ENCODE assay signal across 1 cellular context in genomic region chr16:70391881-70392481, GRCh38.
TF ChIP-seq lines count a peak whose summit lies in the region.

No MANE protein-coding gene starts in this region.

TF ChIP-seq in H1, 55 proteins besides CTCF, POLR2A, EP300 and RAD21 (continued from another document):
- TF ChIP-seq SP1 (IDR thresholded peaks at IDR 0.05; ENCODE audit: low read depth, low read length) (no peak), CBX8 (IDR thresholded peaks at IDR 0.05; ENCODE audit: borderline replicate concordance, low read depth, low read length) (no peak), CEBPB (IDR thresholded peaks at IDR 0.05; ENCODE audit: low read depth, low read length) (no peak), USF2 (IDR thresholded peaks at IDR 0.05; ENCODE audit: low read length) (no peak), ATF2 (IDR thresholded peaks at IDR 0.05; ENCODE audit: low read length) (no peak), BRCA1 (IDR thresholded peaks at IDR 0.05; ENCODE audit: low read depth, low read length) (no peak), GTF2F1 (IDR thresholded peaks at IDR 0.05; ENCODE audit: borderline replicate concordance, low read depth, low read length) (no peak), NRF1 (IDR thresholded peaks at IDR 0.05; ENCODE audit: low read depth, low read length) (no peak)
TF ChIP-seq in H1: peak in this region for 0.
